ENCODE assay signal across 8 cellular contexts in the genomic region with DNA sequence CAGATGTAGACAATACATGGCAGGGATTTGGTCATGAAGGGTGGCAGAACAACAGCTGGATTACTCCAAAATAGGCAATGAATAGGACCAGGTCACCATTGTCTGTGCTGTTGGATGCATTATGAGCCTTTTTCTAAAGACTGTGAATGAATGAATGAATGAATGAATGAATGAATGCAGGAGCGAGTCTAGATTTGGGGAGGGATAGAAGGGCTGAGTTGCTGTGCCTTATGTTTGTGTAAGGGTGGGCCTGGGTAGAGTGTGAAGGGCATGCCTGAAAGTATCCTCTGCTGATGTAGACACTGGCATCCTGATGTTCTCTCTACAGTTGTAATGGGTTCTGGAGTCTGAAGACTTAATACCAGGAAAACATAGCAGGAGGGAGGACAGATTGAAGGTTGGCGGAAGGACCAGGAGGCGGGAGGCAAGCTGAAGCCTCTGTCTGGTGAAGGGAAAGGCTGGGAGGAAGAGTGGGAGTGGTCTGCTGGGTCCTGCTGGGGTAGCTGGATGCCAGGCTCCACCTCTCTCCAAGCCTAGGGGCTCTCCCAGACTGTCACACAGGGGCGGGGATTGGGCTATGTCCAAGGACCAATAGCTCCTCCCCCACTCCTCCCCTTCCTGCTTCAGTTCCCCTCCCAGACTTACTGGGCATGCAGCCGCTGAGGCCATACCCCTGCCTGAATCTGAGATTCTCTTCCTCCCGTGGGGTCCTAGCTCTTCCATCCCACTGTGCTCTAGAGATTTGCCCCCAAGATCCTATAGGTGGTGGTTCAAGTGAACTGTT. TPM values are rescaled to one million over a fixed set of nuclear protein-coding genes. Genes with fewer than 3 reads are reported as not detected.
DNase-seq lines count a peak whose midpoint lies in the region; ATAC-seq and TF ChIP-seq lines count a peak whose summit lies in the region.

No MANE protein-coding gene starts in this region.

- peak; percentile 20 for DNase-seq in BJ (ENCODE audit: low read depth)
- DNase-seq in OCI-M1 (lab: John Stamatoyannopoulos, UW) = peak; percentile 86
- DNase-seq in endothelial cell (ENCODE audit: low spot score) = peak; percentile 83
- peak; percentile 86 for DNase-seq in lung (ENCODE audit: low spot score)
- DNase-seq in type B pancreatic cell (ENCODE audit: extremely low spot score, unreplicated experiment) = peak; percentile 83

- POLR2A ChIA-PET in BJ (lab: Charles Lee) = no interaction called here

- H3K4me3 Mint-ChIP-seq in endothelial cell (ENCODE audit: unreplicated experiment) = no peak overlapping the region
- H3K4me3 Mint-ChIP-seq in type B pancreatic cell = no peak overlapping the region

- CTCF ChIA-PET in BJ (lab: Yijun Ruan, JAX) = interaction anchor here (1.0 kb wide), 1 partner anchor 14 kb away, joined by 4 read pairs; no protein-coding TSS in a partner anchor

- peaks cover 0 to 8% of the 10 kb centered on the region in 2 donors for H3K4me1 ChIP-seq in lung (ENCODE audit: control insufficient read depth in 2 of 2, insufficient read depth in 2 of 2, low read length in 2 of 2)

- H3K27me3 ChIP-seq in BJ (ENCODE audit: control insufficient read depth, insufficient read depth, low read length) (no peaks in the 10 kb centered on the region), lung (ENCODE audit: control insufficient read depth, insufficient read depth) (no peaks in the 10 kb centered on the region)

- peaks cover 0 to 2% of the 10 kb centered on the region in 2 donors for H3K9me3 ChIP-seq in lung (ENCODE audit: control insufficient read depth in 2 of 2, insufficient read depth in 1 of 2, low read length in 1 of 2)

- H3K27ac Mint-ChIP-seq in endothelial cell (ENCODE audit: unreplicated experiment) = no peak overlapping the region
- H3K27ac Mint-ChIP-seq in type B pancreatic cell = no peak overlapping the region

- TF ChIP-seq CTCF in BJ (IDR thresholded peaks at IDR 0.05; ENCODE audit: insufficient read depth, low read depth, low read length) = no peak
- no peak for TF ChIP-seq CTCF in endothelial cell (IDR thresholded peaks at IDR 0.05; ENCODE audit: unreplicated experiment)
- no peak for TF ChIP-seq CTCF in lung (IDR thresholded peaks at IDR 0.05; ENCODE audit: control extremely low read depth, extremely low read depth)
- no peak for TF ChIP-seq CTCF in type B pancreatic cell (conservative IDR thresholded peaks at IDR 0.05)

- H3K27me3 Mint-ChIP-seq in endothelial cell (ENCODE audit: unreplicated experiment) (peaks cover 2% of the 10 kb centered on the region), type B pancreatic cell (no peaks in the 10 kb centered on the region)

- TF ChIP-seq POLR2A in GM19099 (IDR thresholded peaks at IDR 0.05; ENCODE audit: extremely low read depth, insufficient read length, low read depth) = peak; percentile 39

- peak overlapping the region; percentile 13 to 68 for H3K27ac ChIP-seq in lung (ENCODE audit: low read depth in 1 of 2, low read length in 1 of 2)

- H3K4me3 ChIP-seq in BJ (ENCODE audit: low read depth, low read length) = no peak overlapping the region
- no peak overlapping the region for H3K4me3 ChIP-seq in lung

- H3K36me3 Mint-ChIP-seq in endothelial cell (ENCODE audit: low read depth, unreplicated experiment) (peaks cover 3% of the 10 kb centered on the region), type B pancreatic cell (peaks cover 4% of the 10 kb centered on the region)

- ATAC-seq in HG03432 (IDR thresholded peaks at IDR 0.05; ENCODE audit: unreplicated experiment) (peak; percentile 77), lung (ENCODE audit: insufficient read depth, low FRiP score) (peak; percentile 66), HG02678 (IDR thresholded peaks at IDR 0.05; ENCODE audit: unreplicated experiment) (no peak)

- 25 to 28% methylated on average over 6 of the region's 6 CpGs for WGBS in lung, 2 donors

- H3K36me3 ChIP-seq in BJ (ENCODE audit: control insufficient read depth, insufficient read depth, low read length) (peaks cover 4% of the 10 kb centered on the region), lung (ENCODE audit: control insufficient read depth in 2 of 2, insufficient read depth in 2 of 2, low read length in 2 of 2) (peaks cover 7 to 8% of the 10 kb centered on the region in 2 donors)

- H3K9me3 Mint-ChIP-seq in endothelial cell (ENCODE audit: unreplicated experiment) (no peaks in the 10 kb centered on the region), type B pancreatic cell (no peaks in the 10 kb centered on the region)

- peaks cover 6% of the 10 kb centered on the region for H3K4me1 Mint-ChIP-seq in endothelial cell (ENCODE audit: unreplicated experiment)
- peaks cover 13% of the 10 kb centered on the region for H3K4me1 Mint-ChIP-seq in type B pancreatic cell (ENCODE audit: unreplicated experiment)

RNA-seq across cellular contexts. Expression of a gene that starts 4.8 kb away (rescaled TPM):
- polyA plus RNA-seq in BJ (2011; rRNA removed) (8.2 and 10.4 TPM in 2 replicates), lung (10 to 100 TPM; 15.7 to 16.4 TPM)
- 8.8 and 12.8 TPM in 2 replicates for polyA minus RNA-seq in BJ (2011; rRNA and poly(A)+ RNA removed)
- total RNA-seq in endothelial cell (ENCODE audit: unreplicated experiment) (26.0 TPM), lung (10 to 100 TPM; 28.4 to 29.0 TPM), type B pancreatic cell (ENCODE audit: low replicate concordance) (15.6 and 22.9 TPM in 2 replicates)

RNA-seq across cellular contexts. Expression of a gene that starts 12.2 kb away (rescaled TPM):
- polyA plus RNA-seq in BJ (2011; rRNA removed) (86.5 and 103 TPM in 2 replicates), lung (10 to 100 TPM; 41.9 to 51.1 TPM)
- polyA minus RNA-seq in BJ (2011; rRNA and poly(A)+ RNA removed) = 31.6 and 41.8 TPM in 2 replicates
- total RNA-seq in endothelial cell (ENCODE audit: unreplicated experiment) (46.7 TPM), lung (10 to 100 TPM; 34.0 to 53.7 TPM), type B pancreatic cell (ENCODE audit: low replicate concordance) (60.9 and 77.3 TPM in 2 replicates)

RNA-seq across cellular contexts. Expression of a gene that starts 12.4 kb away (rescaled TPM):
- 29.4 and 32.5 TPM in 2 replicates for polyA plus RNA-seq in BJ (2011; rRNA removed)
- 10.8 and 25.8 TPM in 2 replicates for polyA minus RNA-seq in BJ (2011; rRNA and poly(A)+ RNA removed)
- total RNA-seq in endothelial cell (ENCODE audit: unreplicated experiment) = 42.2 TPM
- 10 to 100 TPM; 31.5 to 43.4 TPM for total RNA-seq in lung
- 10 to 100 TPM; 20.5 to 32.6 TPM for polyA plus RNA-seq in lung
- total RNA-seq in type B pancreatic cell (ENCODE audit: low replicate concordance) = 31.2 and 35.7 TPM in 2 replicates

RNA-seq across cellular contexts. Expression of a gene that starts 28.1 kb away (rescaled TPM):
- polyA plus RNA-seq in BJ (2011; rRNA removed) (0.82 and 0.87 TPM in 2 replicates), lung (1 to 10 TPM in 1 of 2 donors, under 1 TPM in 1; 0.46 to 1.3 TPM)
- 1.8 and 2.0 TPM in 2 replicates for polyA minus RNA-seq in BJ (2011; rRNA and poly(A)+ RNA removed)
- total RNA-seq in endothelial cell (ENCODE audit: unreplicated experiment) (1.4 TPM), lung (1 to 10 TPM; 2.3 to 3.5 TPM), type B pancreatic cell (ENCODE audit: low replicate concordance) (1.5 and 1.9 TPM in 2 replicates)

RNA-seq across cellular contexts. Expression of a gene that starts 28.2 kb away (rescaled TPM):
- 2.3 and 3.1 TPM in 2 replicates for polyA plus RNA-seq in BJ (2011; rRNA removed)
- 8.6 and 12.0 TPM in 2 replicates for polyA minus RNA-seq in BJ (2011; rRNA and poly(A)+ RNA removed)
- total RNA-seq in endothelial cell (ENCODE audit: unreplicated experiment) = 8.5 TPM
- 10 to 100 TPM; 15.2 to 15.6 TPM for total RNA-seq in lung
- polyA plus RNA-seq in lung = 1 to 10 TPM; 4.5 to 8.8 TPM
- 5.6 and 9.9 TPM in 2 replicates for total RNA-seq in type B pancreatic cell (ENCODE audit: low replicate concordance)

Comparison
In these comparisons a context has a peak if more than half of its experiments do, and no peak if none do; other contexts are left out.
1. DNase-seq: peak in every context shown above with its lines; median percentile 86 in OCI-M1; 86 in lung; 83 in endothelial cell; 83 in type B pancreatic cell; 20 in BJ.